10 cellular contexts compared by ENCODE assay signal in genomic region chr12:68521321-68521839, GRCh38.
DNase-seq lines count a peak whose midpoint lies in the region; ATAC-seq, FAIRE-seq and TF ChIP-seq lines count a peak whose summit lies in the region.
"Had no signal": no experiment of that assay in that cellular context is flagged by ENCODE, and none has a peak within 500 bp of the region (broad histone marks: within the 10 kb centered on the region; RNA-seq: fewer than 3 reads in every experiment).

No MANE protein-coding gene starts in this region.

- H3K4me3 ChIP-seq in astrocyte of the cerebellum (ENCODE audit: low read depth, low read length) (no peak overlapping the region), subcutaneous abdominal adipose tissue (ENCODE audit: low read depth in 1 of 5, low read length in 5 of 5) (no peak overlapping the region)

- DNase-seq in HS-27A (ENCODE audit: low read depth) (peak; percentile 61), astrocyte of the cerebellum (ENCODE audit: low read depth) (peak; percentile 65), left cardiac atrium (no peak), frontal cortex (ENCODE audit: low spot score in 2 of 2) (no peak), T-helper 2 cell (no peak)
- no peak for DNase-seq in activated T-cell treated with anti-CD3 and anti-CD28 coated beads, Interleukin-2, amount 50 U/mL, for 1 hour
- DNase-seq: cerebellar nuclear complex, NCI-H1105 had no signal

- H3K4me1 ChIP-seq in subcutaneous abdominal adipose tissue (ENCODE audit: control insufficient read depth in 5 of 5, insufficient read depth in 5 of 5, low read length in 5 of 5) = peaks cover 0 to 14% (median 7%) of the 10 kb centered on the region in 5 donors

- intact Hi-C loops in left cardiac atrium (cut with DNase I) = no loop called here

- H3K27me3 ChIP-seq in subcutaneous abdominal adipose tissue (ENCODE audit: control insufficient read depth in 5 of 5, insufficient read depth in 4 of 5, low read length in 5 of 5) = no peaks in the 10 kb centered on the region

- ATAC-seq in left cardiac atrium (peak; percentile 23 to 95), HG03354 (IDR thresholded peaks at IDR 0.05; ENCODE audit: poor library complexity, severe bottlenecking, unreplicated experiment) (no peak)

- peak overlapping the region in 1 of 5 donors; percentile 26 for H3K9ac ChIP-seq in subcutaneous abdominal adipose tissue (ENCODE audit: low read length in 5 of 5)

- TF ChIP-seq CTCF in astrocyte of the cerebellum (IDR thresholded peaks at IDR 0.05; ENCODE audit: low read depth, low read length, missing control alignments) = no peak

- peak overlapping the region; percentile 54 for H3K27ac ChIP-seq in subcutaneous abdominal adipose tissue (ENCODE audit: low read depth, low read length)

- FAIRE-seq in frontal cortex (lab: Jason Lieb, UNC) = no peak

- in situ Hi-C loops in astrocyte of the cerebellum (cut with HindIII; ENCODE audit: low sequenced_read_pairs) = no loop called here

- no peaks in the 10 kb centered on the region for H3K36me3 ChIP-seq in subcutaneous abdominal adipose tissue (ENCODE audit: control insufficient read depth in 5 of 5, insufficient read depth in 5 of 5, low read length in 5 of 5)

- H3K9me3 ChIP-seq in subcutaneous abdominal adipose tissue (ENCODE audit: control insufficient read depth in 5 of 5, low read length in 5 of 5) = peaks cover 0 to 2% (median 0%) of the 10 kb centered on the region in 5 donors

Comparison
In these comparisons a context has a peak if more than half of its experiments do, and no peak if none do; other contexts are left out.
1. DNase-seq: peak in HS-27A (single experiment) and astrocyte of the cerebellum (single experiment); none in left cardiac atrium (single experiment), frontal cortex (0 of 2), T-helper 2 cell (0 of 5) and activated T-cell treated with anti-CD3 and anti-CD28 coated beads, Interleukin-2, amount 50 U/mL, for 1 hour (single experiment).